Comparison of ENCODE assay signal across 8 cellular contexts in genomic region chr17:4738136-4739121, GRCh38. TPM values are rescaled to one million over a fixed set of nuclear protein-coding genes. Genes with fewer than 3 reads are reported as not detected.
DNase-seq lines count a peak whose midpoint lies in the region; ATAC-seq and TF ChIP-seq lines count a peak whose summit lies in the region.

No MANE protein-coding gene starts in this region.

- ATAC-seq in mucosa of descending colon, result peak; percentile 69
- no peak for ATAC-seq in GM21737 (IDR thresholded peaks at IDR 0.05; ENCODE audit: unreplicated experiment)
- no peak for ATAC-seq in HG03159 (IDR thresholded peaks at IDR 0.05; ENCODE audit: unreplicated experiment)
- ATAC-seq in GM18861 (IDR thresholded peaks at IDR 0.05; ENCODE audit: unreplicated experiment), result no peak

- BruUV-seq in A673 (replicated peaks; lab: Mats Ljungman, UMichigan), result no TSS peak

- H3K9me3 ChIP-seq in A673 (ENCODE audit: low read depth, low read length, poor library complexity, severe bottlenecking) (no peaks in the 10 kb centered on the region), mucosa of descending colon (no peaks in the 10 kb centered on the region)

- POLR2A ChIA-PET in A673 (lab: Charles Lee; ENCODE audit: low non-redundant PET), result no interaction called here

- intact Hi-C loops in A673 (cut with micrococcal nuclease; ENCODE audit: unreplicated experiment) (no loop called here), mucosa of descending colon (cut with DNase I, micrococcal nuclease) (no loop called here)
- intact Hi-C loops in dendritic cell treated with granulocyte-macrophage colony-stimulating factor and Interleukin-4, amounts not matched to agents 40 ng/mL and 50 ng/mL, for 4 days (cut with micrococcal nuclease), result no loop called here

- no peak overlapping the region for H3K27ac ChIP-seq in A673 (ENCODE audit: low read depth, low read length, poor library complexity, severe bottlenecking)

- no peak for DNase-seq in A673 (ENCODE audit: low spot score)
- DNase-seq in LNCaP clone FGC (ENCODE audit: low read depth), result no peak
- peak in 2 of 3 donors; percentile 59 to 66 for DNase-seq in mucosa of descending colon
- no peak for DNase-seq in T1000 (lab: John Stamatoyannopoulos, UW)

- H3K4me1 Mint-ChIP-seq in dendritic cell treated with granulocyte-macrophage colony-stimulating factor and Interleukin-4, amounts not matched to agents 40 ng/mL and 50 ng/mL, for 4 days (ENCODE audit: low read depth), result peaks cover 59% of the 10 kb centered on the region

- H3K36me3 Mint-ChIP-seq in dendritic cell treated with granulocyte-macrophage colony-stimulating factor and Interleukin-4, amounts not matched to agents 40 ng/mL and 50 ng/mL, for 4 days (ENCODE audit: low read depth), result peaks cover 44% of the 10 kb centered on the region

- H3K36me3 ChIP-seq in A673 (ENCODE audit: insufficient read depth, low read length, poor library complexity, severe bottlenecking) (no peaks in the 10 kb centered on the region), mucosa of descending colon (ENCODE audit: low read depth) (no peaks in the 10 kb centered on the region)

- H3K4me1 ChIP-seq in A673 (ENCODE audit: insufficient read depth, low read length, poor library complexity, severe bottlenecking), result peaks cover 5% of the 10 kb centered on the region
- H3K4me1 ChIP-seq in mucosa of descending colon (ENCODE audit: low read depth), result peaks cover 8% of the 10 kb centered on the region

- peak overlapping the region; percentile 96 for H3K27ac Mint-ChIP-seq in dendritic cell treated with granulocyte-macrophage colony-stimulating factor and Interleukin-4, amounts not matched to agents 40 ng/mL and 50 ng/mL, for 4 days

- H3K4me3 Mint-ChIP-seq in dendritic cell treated with granulocyte-macrophage colony-stimulating factor and Interleukin-4, amounts not matched to agents 40 ng/mL and 50 ng/mL, for 4 days, result peak overlapping the region; percentile 88

- CTCF ChIA-PET in A673 (lab: Charles Lee), result no interaction called here

- H3K27me3 Mint-ChIP-seq in dendritic cell treated with granulocyte-macrophage colony-stimulating factor and Interleukin-4, amounts not matched to agents 40 ng/mL and 50 ng/mL, for 4 days, result peaks cover 25% of the 10 kb centered on the region

- H3K27me3 ChIP-seq in A673 (replicated peaks; ENCODE audit: insufficient read depth, low read depth, low read length, poor library complexity), result peaks cover 13% of the 10 kb centered on the region

- H3K4me3 ChIP-seq in A673 (ENCODE audit: low read depth, low read length, poor library complexity, severe bottlenecking), result peak overlapping the region; percentile 70
- peak overlapping the region; percentile 73 for H3K4me3 ChIP-seq in LNCaP clone FGC (ENCODE audit: low read depth, low read length)
- H3K4me3 ChIP-seq in mucosa of descending colon, result peak overlapping the region; percentile 25

- TF ChIP-seq CTCF in A673 (conservative IDR thresholded peaks at IDR 0.05; ENCODE audit: low read depth, low read length), result no peak
- TF ChIP-seq CTCF in LNCaP clone FGC (IDR thresholded peaks at IDR 0.05; ENCODE audit: control insufficient read depth, extremely low read depth, insufficient read depth), result no peak
- no peak for TF ChIP-seq CTCF in mucosa of descending colon (IDR thresholded peaks at IDR 0.05)

- no peaks in the 10 kb centered on the region for H3K9me3 Mint-ChIP-seq in dendritic cell treated with granulocyte-macrophage colony-stimulating factor and Interleukin-4, amounts not matched to agents 40 ng/mL and 50 ng/mL, for 4 days

RNA-seq across cellular contexts. Expression of gene ZMYND15, which starts 1.2 kb away (rescaled TPM):
- total RNA-seq in A673 (2021), result 0.17 and 0.37 TPM in 2 replicates
- total RNA-seq in mucosa of descending colon, result 1 to 10 TPM; 1.2 to 1.4 (median 1.3) TPM

RNA-seq across cellular contexts. Expression of gene CXCL16, which starts 1.3 kb away (rescaled TPM):
- 4.0 and 6.0 TPM in 2 replicates for total RNA-seq in A673 (2021)
- 10 to 100 TPM; 20.3 to 41.9 (median 30.2) TPM for total RNA-seq in mucosa of descending colon

RNA-seq across cellular contexts. Expression of gene MED11, which starts 7.2 kb away (rescaled TPM):
- total RNA-seq in A673 (2021) (13.7 and 22.5 TPM in 2 replicates), mucosa of descending colon (10 to 100 TPM; 21.4 to 28.3 (median 22.2) TPM)

RNA-seq across cellular contexts. Expression of gene ARRB2, which starts 28.0 kb away (rescaled TPM):
- total RNA-seq in A673 (2021) (82.2 and 100 TPM in 2 replicates), mucosa of descending colon (10 to 100 TPM; 29.7 to 56.5 (median 49.9) TPM)

RNA-seq across cellular contexts. Expression of gene TM4SF5, which starts 33.3 kb away (rescaled TPM):
- total RNA-seq in A673 (2021), result not detected in 2 replicates
- total RNA-seq in mucosa of descending colon, result 10 to 100 TPM in 2 of 3 donors, 1 to 10 TPM in 1; 5.0 to 20.7 (median 12.5) TPM

Comparison
In these comparisons a context has a peak if more than half of its experiments do, and no peak if none do; other contexts are left out.
1. DNase-seq: peak in mucosa of descending colon (2 of 3); none in A673 (single experiment), LNCaP clone FGC (single experiment) and T1000 (single experiment).
2. Peak in every context shown above with its lines, with median percentiles within 50 percentile points of each other: H3K4me3 ChIP-seq.